Comparison of ENCODE assay signal across 7 cellular contexts in genomic region chr2:71089475-71089874, GRCh38. TPM values are rescaled to one million over a fixed set of nuclear protein-coding genes. Genes with fewer than 3 reads are reported as not detected.
A peak's percentile ranks its signal among the peaks of the same experiment; 100 is the strongest.
DNase-seq lines count a peak whose midpoint lies in the region; ATAC-seq, FAIRE-seq and TF ChIP-seq lines count a peak whose summit lies in the region.
"Not testable (repeated sequence)": the region's sequence is repeated elsewhere in the genome, so short reads cannot be mapped to it uniquely, and the experiment has no call there.

No MANE protein-coding gene starts in this region.

- not testable (repeated sequence) for H3K79me2 ChIP-seq in K562 (ENCODE audit: control insufficient read depth, insufficient read depth, low read length)

- not testable (repeated sequence) for TF ChIP-seq CTCF in HEK293 (tag by site-specific recombination; IDR thresholded peaks at IDR 0.05); WTC11 (IDR thresholded peaks at IDR 0.05); K562 (IDR thresholded peaks at IDR 0.05 in 2 of 3, conservative IDR thresholded peaks at IDR 0.05 in 1 of 3; ENCODE audit: insufficient read depth in 2 of 3, low read depth in 1 of 3, low read length in 3 of 3); endodermal cell (conservative IDR thresholded peaks at IDR 0.05); osteocyte (IDR thresholded peaks at IDR 0.05)

- H3K27me3 Mint-ChIP-seq in T-helper 17 cell (peaks cover 42% of the 10 kb centered on the region), osteocyte (ENCODE audit: unreplicated experiment) (peaks cover 44% of the 10 kb centered on the region)
- H3K27me3 Mint-ChIP-seq in WTC11 (ENCODE audit: low read depth); activated naive CD4-positive, alpha-beta T cell treated with anti-CD3 and anti-CD28 coated beads, Interleukin-2, amount 50 U/mL, for 24 hours; endodermal cell (ENCODE audit: insufficient read depth): not testable (repeated sequence)

- intact Hi-C loops in K562 (cut with micrococcal nuclease), result not testable (repeated sequence)

- POLR2A ChIA-PET in HEK293 (lab: Yijun Ruan, JAX); WTC11 (lab: Charles Lee); K562 (lab: Yijun Ruan, JAX): not testable (repeated sequence)

- 7% methylated on average over 12 of the region's 14 CpGs for WGBS in K562 (ENCODE audit: insufficient coverage, low coverage, missing lambda C conversion rate)
- WGBS in endodermal cell (ENCODE audit: insufficient coverage in 1 of 2, insufficient read length in 1 of 2), 2 experiments, result 89% methylated on average over 7 to 14 of the region's 14 CpGs

- ATAC-seq in T-helper 17 cell, WTC11, K562: not testable (repeated sequence)

- DNase-seq in T-helper 17 cell; WTC11 (ENCODE audit: low spot score); K562 (ENCODE audit: extremely low read depth in 1 of 4, low spot score in 3 of 4); endodermal cell: not testable (repeated sequence)
- peak; percentile 36 for DNase-seq in osteocyte (ENCODE audit: extremely low spot score, unreplicated experiment)

- H3K4me1 Mint-ChIP-seq in T-helper 17 cell; activated naive CD4-positive, alpha-beta T cell treated with anti-CD3 and anti-CD28 coated beads, Interleukin-2, amount 50 U/mL, for 24 hours; osteocyte (ENCODE audit: unreplicated experiment): not testable (repeated sequence)
- H3K4me1 Mint-ChIP-seq in WTC11, result peaks cover 63% of the 10 kb centered on the region
- H3K4me1 Mint-ChIP-seq in endodermal cell, result peaks cover 56% of the 10 kb centered on the region

- H4K20me1 ChIP-seq in K562 (replicated peaks; ENCODE audit: control insufficient read depth, insufficient read depth, low read length), result not testable (repeated sequence)

- not testable (repeated sequence) for BruUV-seq in K562 (replicated peaks; lab: Mats Ljungman, UMichigan)

- not testable (repeated sequence) for H3K27me3 ChIP-seq in K562 (ENCODE audit: control insufficient read depth in 2 of 2, insufficient read depth in 2 of 2, low read length in 2 of 2); endodermal cell (ENCODE audit: control insufficient read depth, insufficient read depth, low read length, poor library complexity, severe bottlenecking)

- TF ChIP-seq POLR2A in K562 (conservative IDR thresholded peaks at IDR 0.05), result not testable (repeated sequence)

- H2AFZ ChIP-seq in K562 (ENCODE audit: low read depth, low read length), result not testable (repeated sequence)

- not testable (repeated sequence) for TF ChIP-seq RAD21 in K562 (CRISPR knock-in tag; conservative IDR thresholded peaks at IDR 0.05 in 1 of 2, IDR thresholded peaks at IDR 0.05 in 1 of 2)

- TF ChIP-seq EP300 in K562 (IDR thresholded peaks at IDR 0.05; ENCODE audit: low read length), result not testable (repeated sequence)

- H3K9me3 Mint-ChIP-seq in WTC11, result peaks cover 15% of the 10 kb centered on the region
- H3K9me3 Mint-ChIP-seq in activated naive CD4-positive, alpha-beta T cell treated with anti-CD3 and anti-CD28 coated beads, Interleukin-2, amount 50 U/mL, for 24 hours; osteocyte (ENCODE audit: unreplicated experiment): not testable (repeated sequence)
- peaks cover 22% of the 10 kb centered on the region for H3K9me3 Mint-ChIP-seq in endodermal cell

- not testable (repeated sequence) for H3K4me2 ChIP-seq in K562 (ENCODE audit: insufficient read depth, low read length)

- H3K4me3 ChIP-seq in HEK293 (ENCODE audit: low read depth, low read length); K562; endodermal cell (ENCODE audit: low read length): not testable (repeated sequence)

- CTCF ChIA-PET in HEK293 (lab: Yijun Ruan, JAX); WTC11 (lab: Charles Lee); K562 (lab: Yijun Ruan, JAX; ENCODE audit: low intra/inter-chr PET ratio): not testable (repeated sequence)

- not testable (repeated sequence) for H3K9me1 ChIP-seq in K562 (ENCODE audit: control insufficient read depth, insufficient read depth, low read length)

- not testable (repeated sequence) for H3K9me3 ChIP-seq in HEK293 (ENCODE audit: control insufficient read depth, insufficient read depth, low read depth, low read length); T-helper 17 cell (ENCODE audit: control insufficient read depth, low read length, poor library complexity, severe bottlenecking); K562 (replicated peaks; ENCODE audit: control insufficient read depth, insufficient read depth, low read depth, low read length)
- peaks cover 14% of the 10 kb centered on the region for H3K9me3 ChIP-seq in endodermal cell (ENCODE audit: control insufficient read depth, low read length)

- H3K27ac ChIP-seq in HEK293 (ENCODE audit: extremely low read depth, low read depth, low read length); K562 (ENCODE audit: extremely low read depth, low read depth, low read length); endodermal cell (ENCODE audit: low read depth, low read length): not testable (repeated sequence)

- H3K9ac ChIP-seq in K562 (ENCODE audit: insufficient read depth in 1 of 2, low read depth in 2 of 2, low read length in 2 of 2); endodermal cell (ENCODE audit: extremely low read depth, low read length, poor library complexity, severe bottlenecking): not testable (repeated sequence)

- H3K27ac Mint-ChIP-seq in T-helper 17 cell (peak overlapping the region; percentile 24), WTC11 (peak overlapping the region; percentile 25; the same call in 1 of the 2 replicates), endodermal cell (peak overlapping the region; percentile 88)
- H3K27ac Mint-ChIP-seq in activated naive CD4-positive, alpha-beta T cell treated with anti-CD3 and anti-CD28 coated beads, Interleukin-2, amount 50 U/mL, for 24 hours, result peak overlapping the region; percentile 13
- not testable (repeated sequence) for H3K27ac Mint-ChIP-seq in osteocyte (ENCODE audit: unreplicated experiment)

- FAIRE-seq in K562 (lab: Jason Lieb, UNC), result not testable (repeated sequence)

- H3K4me3 Mint-ChIP-seq in T-helper 17 cell; activated naive CD4-positive, alpha-beta T cell treated with anti-CD3 and anti-CD28 coated beads, Interleukin-2, amount 50 U/mL, for 24 hours; osteocyte (ENCODE audit: unreplicated experiment): not testable (repeated sequence)
- H3K4me3 Mint-ChIP-seq in WTC11 (peak overlapping the region; percentile 63), endodermal cell (peak overlapping the region; percentile 67)

- in situ Hi-C loops in K562 (cut with MboI), result not testable (repeated sequence)

- H3K4me1 ChIP-seq in HEK293 (ENCODE audit: control insufficient read depth, insufficient read depth, low read length); K562 (replicated peaks in 1 of 2; ENCODE audit: control insufficient read depth in 2 of 2, insufficient read depth in 2 of 2, low read length in 2 of 2); endodermal cell (ENCODE audit: control insufficient read depth, insufficient read depth, low read length): not testable (repeated sequence)

- not testable (repeated sequence) for H3K36me3 Mint-ChIP-seq in T-helper 17 cell (ENCODE audit: low read depth); activated naive CD4-positive, alpha-beta T cell treated with anti-CD3 and anti-CD28 coated beads, Interleukin-2, amount 50 U/mL, for 24 hours; osteocyte (ENCODE audit: unreplicated experiment)
- peaks cover 15% of the 10 kb centered on the region for H3K36me3 Mint-ChIP-seq in WTC11
- peaks cover 17% of the 10 kb centered on the region for H3K36me3 Mint-ChIP-seq in endodermal cell (ENCODE audit: low read depth)

- not testable (repeated sequence) for H3K36me3 ChIP-seq in HEK293 (ENCODE audit: control insufficient read depth in 2 of 2, insufficient read depth in 1 of 2, low read length in 2 of 2); K562 (ENCODE audit: control insufficient read depth, insufficient read depth, low read length); endodermal cell (ENCODE audit: control insufficient read depth, insufficient read depth, low read length)

RNA-seq across cellular contexts. Expression of gene NAGK, which starts 21.0 kb away (rescaled TPM):
- total RNA-seq in T-helper 17 cell, result 100 to 1,000 TPM in 1 of 2 donors, 10 to 100 TPM in 1; 75.0 to 102 TPM
- 56.1 to 58.9 TPM (median 57.7 TPM) in 3 replicates for total RNA-seq in WTC11 (2021)
- 47.5 and 82.4 TPM in 2 replicates for total RNA-seq in K562 (2011; cell fraction: chromatin; rRNA removed; ENCODE audit: low replicate concordance)
- 40.3 and 50.5 TPM in 2 replicates for total RNA-seq in K562 (2011; cell fraction: nucleolus; rRNA removed)
- 48.0 and 59.6 TPM in 2 replicates for total RNA-seq in K562 (2011; cell fraction: nucleoplasm; rRNA removed)
- 8.9 and 11.1 TPM in 2 replicates for total RNA-seq in K562 (2014; rRNA removed)
- 4.3 and 7.3 TPM in 2 replicates for total RNA-seq in K562 (2014; rRNA removed; fragmentation: Illumina TruSeq; extraction: Trizol)
- total RNA-seq in K562 (2015; rRNA removed; fragmentation: Illumina TruSeq; extraction: Trizol), result 10.2 and 10.7 TPM in 2 replicates
- 8.8 and 14.9 TPM in 2 replicates for total RNA-seq in K562 (2021)
- polyA plus RNA-seq in K562 (2011; rRNA removed), result 9.1 and 11.7 TPM in 2 replicates
- polyA plus RNA-seq in K562 (2011; cell fraction: cytosol; rRNA removed), result 10.4 and 14.7 TPM in 2 replicates
- polyA plus RNA-seq in K562 (2011; cell fraction: nucleus; rRNA removed), result 38.4 and 51.1 TPM in 2 replicates
- 21.2 and 42.3 TPM in 2 replicates for polyA plus RNA-seq in K562 (2012)
- 8.8 and 9.4 TPM in 2 replicates for polyA plus RNA-seq in K562 (2014; fragmentation: Illumina TruSeq; extraction: Trizol)
- polyA plus RNA-seq in K562 (2014; fragmentation: Nextera tagmentation; extraction: Ambion mirVana), result 10 to 100 TPM in 1 of 2 experiments, 1 to 10 TPM in 1; 4.9 to 10.6 TPM
- polyA plus RNA-seq in K562 (2014; rRNA removed), result 13.4 and 18.6 TPM in 2 replicates
- 10.1 and 10.7 TPM in 2 replicates for polyA minus RNA-seq in K562 (2011; rRNA and poly(A)+ RNA removed)
- 5.2 and 5.5 TPM in 2 replicates for polyA minus RNA-seq in K562 (2011; cell fraction: cytosol; rRNA and poly(A)+ RNA removed)
- 15.9 and 16.9 TPM in 2 replicates for polyA minus RNA-seq in K562 (2011; cell fraction: nucleus; rRNA and poly(A)+ RNA removed)
- total RNA-seq in endodermal cell, result 10 to 100 TPM; 72.6 to 80.8 TPM
- polyA plus RNA-seq in endodermal cell (2013, experiment 1 of 2), result 62.0 TPM
- 52.2 TPM for polyA plus RNA-seq in endodermal cell (2013, experiment 2 of 2)
- total RNA-seq in osteocyte, result 157 and 161 TPM in 2 replicates

RNA-seq across cellular contexts. Expression of gene MCEE, which starts 40.6 kb away (rescaled TPM):
- total RNA-seq in T-helper 17 cell (10 to 100 TPM in 1 of 2 donors, 1 to 10 TPM in 1; 9.6 to 11.3 TPM), WTC11 (2021) (17.2 to 19.1 TPM (median 18.7 TPM) in 3 replicates), K562 (2014; rRNA removed) (15.6 and 19.8 TPM in 2 replicates), K562 (2014; rRNA removed; fragmentation: Illumina TruSeq; extraction: Trizol) (24.5 and 25.9 TPM in 2 replicates), K562 (2015; rRNA removed; fragmentation: Illumina TruSeq; extraction: Trizol) (17.8 and 18.6 TPM in 2 replicates), K562 (2021) (17.8 and 19.1 TPM in 2 replicates), endodermal cell (10 to 100 TPM; 10.9 to 17.6 TPM), osteocyte (18.2 and 19.0 TPM in 2 replicates)
- 61.3 and 74.5 TPM in 2 replicates for total RNA-seq in K562 (2011; cell fraction: chromatin; rRNA removed; ENCODE audit: low replicate concordance)
- 34.5 and 45.0 TPM in 2 replicates for total RNA-seq in K562 (2011; cell fraction: nucleolus; rRNA removed)
- 42.9 and 46.5 TPM in 2 replicates for total RNA-seq in K562 (2011; cell fraction: nucleoplasm; rRNA removed)
- polyA plus RNA-seq in K562 (2011; rRNA removed) (29.1 and 29.9 TPM in 2 replicates), K562 (2014; fragmentation: Illumina TruSeq; extraction: Trizol) (19.1 and 19.8 TPM in 2 replicates), K562 (2014; fragmentation: Nextera tagmentation; extraction: Ambion mirVana) (10 to 100 TPM; 43.8 to 49.1 TPM), K562 (2014; rRNA removed) (25.6 and 28.2 TPM in 2 replicates)
- polyA plus RNA-seq in K562 (2011; cell fraction: cytosol; rRNA removed), result 9.3 and 12.8 TPM in 2 replicates
- polyA plus RNA-seq in K562 (2011; cell fraction: nucleus; rRNA removed), result 32.9 and 37.3 TPM in 2 replicates
- 16.7 and 17.9 TPM in 2 replicates for polyA plus RNA-seq in K562 (2012)
- 9.7 and 10.7 TPM in 2 replicates for polyA minus RNA-seq in K562 (2011; rRNA and poly(A)+ RNA removed)
- 6.4 and 6.8 TPM in 2 replicates for polyA minus RNA-seq in K562 (2011; cell fraction: cytosol; rRNA and poly(A)+ RNA removed)
- polyA minus RNA-seq in K562 (2011; cell fraction: nucleus; rRNA and poly(A)+ RNA removed), result 16.4 and 25.4 TPM in 2 replicates
- 12.1 TPM for polyA plus RNA-seq in endodermal cell (2013, experiment 1 of 2)
- polyA plus RNA-seq in endodermal cell (2013, experiment 2 of 2), result 13.8 TPM

RNA-seq across cellular contexts. Expression of gene MPHOSPH10, which starts 41.0 kb away (rescaled TPM):
- 10 to 100 TPM; 28.3 to 42.3 TPM for total RNA-seq in T-helper 17 cell
- total RNA-seq in WTC11 (2021), result 27.8 to 36.6 TPM (median 31.4 TPM) in 3 replicates
- total RNA-seq in K562 (2011; cell fraction: chromatin; rRNA removed; ENCODE audit: low replicate concordance), result 27.7 and 84.8 TPM in 2 replicates
- 18.7 and 18.9 TPM in 2 replicates for total RNA-seq in K562 (2011; cell fraction: nucleolus; rRNA removed)
- total RNA-seq in K562 (2011; cell fraction: nucleoplasm; rRNA removed), result 37.2 and 63.7 TPM in 2 replicates
- total RNA-seq in K562 (2014; rRNA removed), result 55.9 and 66.6 TPM in 2 replicates
- 58.5 and 65.3 TPM in 2 replicates for total RNA-seq in K562 (2014; rRNA removed; fragmentation: Illumina TruSeq; extraction: Trizol)
- 63.7 and 71.7 TPM in 2 replicates for total RNA-seq in K562 (2015; rRNA removed; fragmentation: Illumina TruSeq; extraction: Trizol)
- 52.1 and 53.4 TPM in 2 replicates for total RNA-seq in K562 (2021)
- 23.8 and 40.2 TPM in 2 replicates for polyA plus RNA-seq in K562 (2011; rRNA removed)
- 3.5 and 5.5 TPM in 2 replicates for polyA plus RNA-seq in K562 (2011; cell fraction: cytosol; rRNA removed)
- 21.4 and 28.4 TPM in 2 replicates for polyA plus RNA-seq in K562 (2011; cell fraction: nucleus; rRNA removed)
- polyA plus RNA-seq in K562 (2012), result 21.9 and 44.7 TPM in 2 replicates
- 67.2 and 83.6 TPM in 2 replicates for polyA plus RNA-seq in K562 (2014; fragmentation: Illumina TruSeq; extraction: Trizol)
- polyA plus RNA-seq in K562 (2014; fragmentation: Nextera tagmentation; extraction: Ambion mirVana), result 10 to 100 TPM; 36.8 to 56.3 TPM
- 74.8 and 83.7 TPM in 2 replicates for polyA plus RNA-seq in K562 (2014; rRNA removed)
- 32.1 and 37.6 TPM in 2 replicates for polyA minus RNA-seq in K562 (2011; rRNA and poly(A)+ RNA removed)
- polyA minus RNA-seq in K562 (2011; cell fraction: cytosol; rRNA and poly(A)+ RNA removed), result 12.6 and 30.7 TPM in 2 replicates
- 21.9 and 25.9 TPM in 2 replicates for polyA minus RNA-seq in K562 (2011; cell fraction: nucleus; rRNA and poly(A)+ RNA removed)
- total RNA-seq in endodermal cell, result 10 to 100 TPM; 30.2 to 35.8 TPM
- polyA plus RNA-seq in endodermal cell (2013, experiment 1 of 2), result 26.5 TPM
- 29.4 TPM for polyA plus RNA-seq in endodermal cell (2013, experiment 2 of 2)
- total RNA-seq in osteocyte, result 36.3 and 38.6 TPM in 2 replicates
